12 cellular contexts compared by ENCODE assay signal in genomic region chr14:49966304-49966809, GRCh38.
A peak's percentile ranks its signal among the peaks of the same experiment; 100 is the strongest.
DNase-seq lines count a peak whose midpoint lies in the region; ATAC-seq, FAIRE-seq and TF ChIP-seq lines count a peak whose summit lies in the region.
"Had no signal": no experiment of that assay in that cellular context is flagged by ENCODE, and none has a peak within 500 bp of the region (broad histone marks: within the 10 kb centered on the region; RNA-seq: fewer than 3 reads in every experiment).

No MANE protein-coding gene starts in this region.

- H3K4me1 ChIP-seq in RWPE2 (ENCODE audit: insufficient read depth, poor library complexity, severe bottlenecking), result peaks cover 37% of the 10 kb centered on the region
- peaks cover 0 to 6% of the 10 kb centered on the region in 2 donors for H3K4me1 ChIP-seq in aorta (ENCODE audit: control insufficient read depth in 1 of 2, insufficient read depth in 2 of 2, low read length in 2 of 2)

- 59% methylated on average over 4 of the region's 4 CpGs for WGBS in aorta, 2 donors

- H3K4me3 ChIP-seq in RWPE2 (ENCODE audit: severe bottlenecking), result no peak overlapping the region
- no peak overlapping the region for H3K4me3 ChIP-seq in aorta (ENCODE audit: low read length in 2 of 2)
- H3K4me3 ChIP-seq: left ventricle myocardium inferior, tibial artery had no signal

- DNase-seq in GM19239 (ENCODE audit: insufficient read length, low spot score), result no peak
- DNase-seq in RWPE2 (ENCODE audit: low spot score), result no peak
- peak; percentile 32 for DNase-seq in hepatic stellate cell (ENCODE audit: low spot score)
- DNase-seq in omental fat pad (ENCODE audit: low spot score), result no peak
- no peak for DNase-seq in aorta
- no peak for DNase-seq in stimulated activated naive CD4-positive, alpha-beta T cell (lab: John Stamatoyannopoulos, UW)
- DNase-seq in NCI-H524 (lab: John Stamatoyannopoulos, UW), result no peak
- DNase-seq in NCI-H446 treated with DMSO at 0.1 percent for 48 hours (lab: John Stamatoyannopoulos, UW), result no peak
- DNase-seq: CD4-positive, alpha-beta memory T cell; left ventricle myocardium inferior; NCI-H1694 treated with DMSO at 0.1 percent for 48 hours; tibial artery had no signal

- no peaks in the 10 kb centered on the region for H3K9me3 ChIP-seq in RWPE2 (ENCODE audit: severe bottlenecking)
- no peaks in the 10 kb centered on the region for H3K9me3 ChIP-seq in aorta (ENCODE audit: control insufficient read depth, low read length)
- H3K9me3 ChIP-seq: left ventricle myocardium inferior, tibial artery had no signal

- H3K27ac ChIP-seq in RWPE2 (ENCODE audit: poor library complexity, severe bottlenecking) (peak overlapping the region; percentile 28), aorta (ENCODE audit: low read depth in 1 of 2, low read length in 2 of 2) (no peak overlapping the region)
- H3K27ac ChIP-seq: left ventricle myocardium inferior, tibial artery had no signal

- H3K27me3 ChIP-seq in RWPE2 (ENCODE audit: insufficient read depth, poor library complexity, severe bottlenecking), result no peaks in the 10 kb centered on the region
- no peaks in the 10 kb centered on the region for H3K27me3 ChIP-seq in aorta (ENCODE audit: control insufficient read depth in 1 of 2, insufficient read depth in 2 of 2, low read length in 1 of 2)
- H3K27me3 ChIP-seq: tibial artery had no signal

- TF ChIP-seq CTCF in RWPE2 (IDR thresholded peaks at IDR 0.05; ENCODE audit: poor library complexity, severe bottlenecking) (no peak), omental fat pad (IDR thresholded peaks at IDR 0.05) (no peak)

- peak; percentile 21 for FAIRE-seq in GM19239 (lab: Jason Lieb, UNC)

- ATAC-seq in RWPE2 (ENCODE audit: low read depth), result no peak
- peak; percentile 70 for ATAC-seq in omental fat pad (ENCODE audit: low FRiP score)
- ATAC-seq in aorta (ENCODE audit: low FRiP score), result no peak

- no peaks in the 10 kb centered on the region for H3K36me3 ChIP-seq in RWPE2 (ENCODE audit: low read depth)
- no peaks in the 10 kb centered on the region for H3K36me3 ChIP-seq in aorta (ENCODE audit: control insufficient read depth in 1 of 2, insufficient read depth in 2 of 2, low read length in 1 of 2)
- H3K36me3 ChIP-seq: left ventricle myocardium inferior, tibial artery had no signal

- intact Hi-C loops in aorta (cut with DNase I), result no loop called here
